Comparison of ENCODE assay signal across 11 cellular contexts in the genomic region with DNA sequence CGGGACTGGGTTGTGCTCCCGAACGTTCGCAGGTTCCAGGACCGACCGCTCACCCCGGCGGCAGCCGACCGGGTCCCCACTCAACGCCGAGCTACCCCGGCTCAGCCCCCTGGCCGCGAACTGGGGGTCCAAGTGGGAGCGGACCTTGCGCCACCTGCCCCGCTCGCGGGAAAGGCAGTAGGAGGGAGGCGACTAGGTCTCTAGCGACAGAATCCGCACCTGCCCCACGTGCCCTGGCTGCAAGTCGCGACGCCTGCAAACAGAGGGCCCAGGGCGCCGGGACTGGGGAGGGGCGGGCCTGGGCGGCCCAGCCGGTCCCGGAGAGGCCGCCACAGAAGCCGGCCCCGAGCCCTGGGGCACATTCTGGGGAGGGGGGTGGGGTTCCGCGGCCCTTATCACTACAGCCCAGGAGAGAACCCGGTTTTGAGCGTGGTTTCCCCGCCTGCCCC.
DNase-seq lines count a peak whose midpoint lies in the region; ATAC-seq and TF ChIP-seq lines count a peak whose summit lies in the region.
"Had no signal": no experiment of that assay in that cellular context is flagged by ENCODE, and none has a peak within 500 bp of the region (broad histone marks: within the 10 kb centered on the region; RNA-seq: fewer than 3 reads in every experiment).

No MANE protein-coding gene starts in this region.

- POLR2A ChIA-PET in PC-9 (lab: Charles Lee; ENCODE audit: unreplicated experiment): no interaction called here

- intact Hi-C loops in PC-9 (cut with micrococcal nuclease; ENCODE audit: unreplicated experiment): loop anchor here (5.0 kb wide), 1 partner anchor 128 kb away; no protein-coding TSS in a partner anchor
- intact Hi-C loops in esophagus squamous epithelium (cut with DNase I): loop anchor here (10.0 kb wide), 1 partner anchor 130 kb away; no protein-coding TSS in a partner anchor
- intact Hi-C loops in lower lobe of right lung (cut with DNase I): no loop called here
- intact Hi-C loops in tibial artery (cut with DNase I; ENCODE audit: low total_unique reads): no loop called here

- H3K9me3 ChIP-seq in PC-9 (ENCODE audit: insufficient read depth, low read depth): no peaks in the 10 kb centered on the region
- H3K9me3 ChIP-seq in esophagus squamous epithelium: peaks cover 0 to 4% (median 2%) of the 10 kb centered on the region in 3 donors
- no peaks in the 10 kb centered on the region for H3K9me3 ChIP-seq in lower lobe of right lung
- peaks cover 0 to 2% (median 0%) of the 10 kb centered on the region in 3 donors for H3K9me3 ChIP-seq in tibial artery

- H3K4me3 ChIP-seq in PC-9: peak overlapping the region; percentile 70; the same call in 1 of the 2 replicates
- H3K4me3 ChIP-seq in esophagus squamous epithelium: peak overlapping the region; percentile 50 to 70 (median 52)
- H3K4me3 ChIP-seq in lower lobe of right lung: peak overlapping the region; percentile 62
- peak overlapping the region; percentile 48 to 49 for H3K4me3 ChIP-seq in tibial artery
- no peak overlapping the region for H3K4me3 ChIP-seq in foreskin fibroblast (ENCODE audit: low read depth in 1 of 2, low read length in 2 of 2)

- peak overlapping the region; percentile 88; the same call in 1 of the 2 replicates for H2AFZ ChIP-seq in PC-9

- no peak overlapping the region for H3K27ac ChIP-seq in PC-9
- no peak overlapping the region for H3K27ac ChIP-seq in esophagus squamous epithelium
- H3K27ac ChIP-seq in lower lobe of right lung: no peak overlapping the region
- H3K27ac ChIP-seq in tibial artery: no peak overlapping the region
- H3K27ac ChIP-seq: SJSA1 had no signal

- H3K36me3 ChIP-seq in PC-9 (ENCODE audit: low read depth) (no peaks in the 10 kb centered on the region), esophagus squamous epithelium (no peaks in the 10 kb centered on the region), lower lobe of right lung (no peaks in the 10 kb centered on the region), tibial artery (no peaks in the 10 kb centered on the region)
- H3K36me3 ChIP-seq: SJSA1 had no signal

- CTCF ChIA-PET in PC-9 (lab: Charles Lee): no interaction called here

- H3K4me1 ChIP-seq in PC-9 (replicated peaks; ENCODE audit: insufficient read depth) (peaks cover 4% of the 10 kb centered on the region; the same call in 1 of the 2 replicates), esophagus squamous epithelium (peaks cover 3 to 18% (median 10%) of the 10 kb centered on the region in 3 donors), lower lobe of right lung (peaks cover 5% of the 10 kb centered on the region), tibial artery (peaks cover 0 to 19% (median 11%) of the 10 kb centered on the region in 4 donors)

- DNase-seq in PC-9 (no peak), esophagus squamous epithelium (lab: John Stamatoyannopoulos, UW) (no peak), lower lobe of right lung (no peak), tibial artery (no peak), foreskin fibroblast (no peak)
- DNase-seq in activated T-cell treated with anti-CD3 and anti-CD28 coated beads, Interleukin-2, amount 50 U/mL, for 48 hours: no peak
- DNase-seq: DMS 273 treated with DMSO at 0.1 percent for 48 hours; effector CD8-positive, alpha-beta T cell; kidney had no signal

- peak overlapping the region; percentile 92 for H3K4me2 ChIP-seq in PC-9

- H3K9me2 ChIP-seq in PC-9 (ENCODE audit: insufficient read depth): no peaks in the 10 kb centered on the region

- 72 to 78% methylated on average over 13 to 16 of the region's 41 CpGs for WGBS in esophagus squamous epithelium, 2 donors

- no peaks in the 10 kb centered on the region for H3K79me2 ChIP-seq in PC-9 (ENCODE audit: low read depth)

- ATAC-seq in lower lobe of right lung (peak; percentile 48 to 56), HG03378 (IDR thresholded peaks at IDR 0.05; ENCODE audit: unreplicated experiment) (no peak)

- TF ChIP-seq POLR2A in esophagus squamous epithelium (IDR thresholded peaks at IDR 0.05): no peak

- TF ChIP-seq CTCF in PC-9 (conservative IDR thresholded peaks at IDR 0.05) (no peak), esophagus squamous epithelium (IDR thresholded peaks at IDR 0.05) (no peak), lower lobe of right lung (IDR thresholded peaks at IDR 0.05) (no peak), tibial artery (IDR thresholded peaks at IDR 0.05) (no peak), foreskin fibroblast (IDR thresholded peaks at IDR 0.05; ENCODE audit: low read depth, low read length) (no peak)

- H4K20me1 ChIP-seq in PC-9 (ENCODE audit: insufficient read depth): no peaks in the 10 kb centered on the region

- no peaks in the 10 kb centered on the region for H3K27me3 ChIP-seq in PC-9 (ENCODE audit: insufficient read depth, low read depth)
- peaks cover 0 to 38% (median 0%) of the 10 kb centered on the region in 4 donors for H3K27me3 ChIP-seq in esophagus squamous epithelium
- peaks cover 21% of the 10 kb centered on the region for H3K27me3 ChIP-seq in lower lobe of right lung (ENCODE audit: low read depth)
- peaks cover 0 to 18% of the 10 kb centered on the region in 2 donors for H3K27me3 ChIP-seq in tibial artery

- no peaks in the 10 kb centered on the region for H3F3A ChIP-seq in PC-9 (ENCODE audit: insufficient read depth, low read depth)

- no TSS peak for BruUV-seq in PC-9 (replicated peaks; lab: Mats Ljungman, UMichigan)

Comparison
In these comparisons a context has a peak if more than half of its experiments do, and no peak if none do; other contexts are left out.
1. H3K4me3 ChIP-seq: peak in PC-9 (single experiment), esophagus squamous epithelium (4 of 4), lower lobe of right lung (single experiment) and tibial artery (2 of 2); none in foreskin fibroblast (0 of 2).
2. intact Hi-C loops: an anchor here in PC-9 (5.0 kb wide) and esophagus squamous epithelium (10.0 kb wide); none called in lower lobe of right lung and tibial artery.